ENCODE assay signal across 34 cellular contexts in the genomic region with DNA sequence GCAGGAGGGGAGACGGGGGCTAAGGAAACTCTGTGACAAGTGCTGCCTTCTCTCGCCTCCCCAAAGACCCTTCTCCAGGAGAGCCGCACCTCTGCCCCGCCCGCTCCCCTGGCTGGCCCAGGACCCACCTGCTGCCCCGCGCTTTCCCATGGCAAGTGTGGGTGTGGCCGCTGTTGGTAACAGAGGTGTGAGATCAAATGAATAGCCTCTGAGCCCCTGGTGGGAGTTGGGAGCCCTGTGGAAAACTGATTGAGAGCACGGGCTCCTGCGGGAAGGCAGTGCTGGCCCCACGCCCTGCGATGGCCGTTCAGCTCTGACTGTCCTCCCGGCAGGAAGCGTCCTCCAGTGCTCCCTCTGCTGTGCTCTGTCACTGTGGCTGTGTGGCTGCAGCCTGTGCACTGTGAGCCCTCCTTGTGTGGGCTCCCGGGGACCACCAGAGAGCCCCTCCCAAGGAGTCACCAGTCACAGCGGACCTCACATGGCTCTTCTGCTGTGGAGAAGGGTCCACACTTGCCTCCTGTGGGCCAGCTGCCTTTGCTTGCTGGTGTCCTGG.
"Had no signal": no experiment of that assay in that cellular context is flagged by ENCODE, and none has a peak within 500 bp of the region (broad histone marks: within the 10 kb centered on the region; RNA-seq: fewer than 3 reads in every experiment).

No MANE protein-coding gene starts in this region.

- DNase-seq: activated CD4-positive, alpha-beta memory T cell treated with anti-CD3 and anti-CD28 coated beads for 36 hours; activated CD4-positive, alpha-beta T cell treated with anti-CD3 and anti-CD28 coated beads for 36 hours; activated CD4-positive, alpha-beta T cell treated with anti-CD3 and anti-CD28 coated beads, Interleukin-2, amount 10 ng/mL, durations not matched to agents 24 days and 14 days; activated CD4-positive, CD25-positive, alpha-beta regulatory T cell; activated CD4-positive, CD25-positive, alpha-beta regulatory T cell treated with anti-CD3 and anti-CD28 coated beads, Interleukin-2, amount 50 U/mL, for 72 hours; activated CD8-positive, alpha-beta memory T cell treated with anti-CD3 and anti-CD28 coated beads, Interleukin-2, amount 10 ng/mL, durations not matched to agents 7 days and 5 days; activated CD8-positive, alpha-beta memory T cell treated with anti-CD3 and anti-CD28 coated beads, Interleukin-2, amount 50 U/mL, for 4 hours; activated CD8-positive, alpha-beta T cell treated with anti-CD3 and anti-CD28 coated beads, Interleukin-2, amount 10 ng/mL, durations not matched to agents 7 days and 5 days; activated gamma-delta T cell; activated naive CD4-positive, alpha-beta T cell; activated naive CD4-positive, alpha-beta T cell treated with anti-CD3 and anti-CD28 coated beads, Interleukin-2, amount 10 ng/mL, durations not matched to agents 7 days and 5 days; activated naive CD8-positive, alpha-beta T cell treated with anti-CD3 and anti-CD28 coated beads, Interleukin-2, amount 10 ng/mL, durations not matched to agents 7 days and 5 days; activated T-cell treated with anti-CD3 and anti-CD28 coated beads, Interleukin-2, amount 50 U/mL, for 1 hour; activated T-cell treated with anti-CD3 and anti-CD28 coated beads, Interleukin-2, amount 50 U/mL, for 72 hours; cortex of kidney; dermis blood vessel endothelial cell; effector CD4-positive, alpha-beta T cell; effector memory CD8-positive, alpha-beta T cell; esophagus squamous epithelium; foreskin melanocyte; heart right ventricle; T-helper 1 cell; T-helper 17 cell; T1000; WERI-Rb-1 had no signal

- H3K9me3 Mint-ChIP-seq: activated CD4-positive, alpha-beta memory T cell treated with anti-CD3 and anti-CD28 coated beads for 36 hours; activated CD4-positive, alpha-beta T cell treated with anti-CD3 and anti-CD28 coated beads, Interleukin-2, amount 10 ng/mL, durations not matched to agents 24 days and 14 days; activated naive CD4-positive, alpha-beta T cell treated with anti-CD3 and anti-CD28 coated beads, Interleukin-2, amount 10 ng/mL, durations not matched to agents 7 days and 5 days; activated naive CD4-positive, alpha-beta T cell treated with anti-CD3 and anti-CD28 coated beads, Interleukin-2, amount 50 U/mL, for 72 hours; activated naive CD8-positive, alpha-beta T cell treated with anti-CD3 and anti-CD28 coated beads, Interleukin-2, amount 10 ng/mL, durations not matched to agents 7 days and 5 days; activated T-cell treated with anti-CD3 and anti-CD28 coated beads, Interleukin-2, amount 50 U/mL, for 72 hours; brain; central memory CD8-positive, alpha-beta T cell; effector memory CD8-positive, alpha-beta T cell; T-helper 2 cell treated with Interferon-gamma antibody and Interleukin-4, amounts not matched to agents 5 μg/mL and 100 μg/mL, for 36 hours had no signal

- H3K4me3 ChIP-seq: ascending aorta, breast epithelium, cardiac muscle cell, esophagus squamous epithelium, gastroesophageal sphincter, heart right ventricle had no signal

- H3K9me3 ChIP-seq: ascending aorta, breast epithelium, esophagus squamous epithelium, gastroesophageal sphincter, heart right ventricle had no signal

- H3K4me1 Mint-ChIP-seq: activated CD4-positive, alpha-beta T cell treated with anti-CD3 and anti-CD28 coated beads for 36 hours; activated CD4-positive, alpha-beta T cell treated with anti-CD3 and anti-CD28 coated beads, Interleukin-2, amount 10 ng/mL, durations not matched to agents 24 days and 14 days; activated CD8-positive, alpha-beta memory T cell treated with anti-CD3 and anti-CD28 coated beads, Interleukin-2, amount 10 ng/mL, durations not matched to agents 7 days and 5 days; activated naive CD4-positive, alpha-beta T cell treated with anti-CD3 and anti-CD28 coated beads, Interleukin-2, amount 10 ng/mL, durations not matched to agents 7 days and 5 days; activated naive CD8-positive, alpha-beta T cell treated with anti-CD3 and anti-CD28 coated beads, Interleukin-2, amount 10 ng/mL, durations not matched to agents 7 days and 5 days; central memory CD8-positive, alpha-beta T cell; T-helper 17 cell had no signal

- H3K36me3 ChIP-seq: ascending aorta, breast epithelium, cardiac muscle cell, esophagus squamous epithelium, gastroesophageal sphincter, heart right ventricle, WERI-Rb-1 had no signal

- H3K36me3 Mint-ChIP-seq: activated CD4-positive, alpha-beta memory T cell treated with anti-CD3 and anti-CD28 coated beads for 36 hours; activated CD8-positive, alpha-beta memory T cell treated with anti-CD3 and anti-CD28 coated beads, Interleukin-2, amount 10 ng/mL, durations not matched to agents 7 days and 5 days; activated naive CD4-positive, alpha-beta T cell treated with anti-CD3 and anti-CD28 coated beads, Interleukin-2, amount 10 ng/mL, durations not matched to agents 7 days and 5 days; activated naive CD4-positive, alpha-beta T cell treated with anti-CD3 and anti-CD28 coated beads, Interleukin-2, amount 50 U/mL, for 72 hours; activated naive CD8-positive, alpha-beta T cell treated with anti-CD3 and anti-CD28 coated beads, Interleukin-2, amount 10 ng/mL, durations not matched to agents 7 days and 5 days; brain had no signal

- H3K27me3 Mint-ChIP-seq: activated CD4-positive, alpha-beta memory T cell treated with anti-CD3 and anti-CD28 coated beads for 36 hours; activated CD4-positive, alpha-beta T cell treated with anti-CD3 and anti-CD28 coated beads for 36 hours; activated CD4-positive, alpha-beta T cell treated with anti-CD3 and anti-CD28 coated beads, Interleukin-2, amount 10 ng/mL, durations not matched to agents 24 days and 14 days; activated CD8-positive, alpha-beta memory T cell treated with anti-CD3 and anti-CD28 coated beads, Interleukin-2, amount 10 ng/mL, durations not matched to agents 7 days and 5 days; activated naive CD4-positive, alpha-beta T cell treated with anti-CD3 and anti-CD28 coated beads, Interleukin-2, amount 10 ng/mL, durations not matched to agents 7 days and 5 days; activated naive CD8-positive, alpha-beta T cell treated with anti-CD3 and anti-CD28 coated beads, Interleukin-2, amount 10 ng/mL, durations not matched to agents 7 days and 5 days had no signal

- H3K4me3 Mint-ChIP-seq: activated CD4-positive, alpha-beta memory T cell treated with anti-CD3 and anti-CD28 coated beads for 36 hours; activated CD4-positive, alpha-beta T cell treated with anti-CD3 and anti-CD28 coated beads for 36 hours; activated CD4-positive, alpha-beta T cell treated with anti-CD3 and anti-CD28 coated beads, Interleukin-2, amount 10 ng/mL, durations not matched to agents 24 days and 14 days; activated CD8-positive, alpha-beta memory T cell treated with anti-CD3 and anti-CD28 coated beads, Interleukin-2, amount 10 ng/mL, durations not matched to agents 7 days and 5 days; activated CD8-positive, alpha-beta T cell treated with anti-CD3 and anti-CD28 coated beads, Interleukin-2, amount 10 ng/mL, durations not matched to agents 7 days and 5 days; activated naive CD4-positive, alpha-beta T cell treated with anti-CD3 and anti-CD28 coated beads, Interleukin-2, amount 10 ng/mL, durations not matched to agents 7 days and 5 days; activated naive CD8-positive, alpha-beta T cell treated with anti-CD3 and anti-CD28 coated beads, Interleukin-2, amount 10 ng/mL, durations not matched to agents 7 days and 5 days; activated T-cell treated with anti-CD3 and anti-CD28 coated beads, Interleukin-2, amount 50 U/mL, for 72 hours; brain; central memory CD8-positive, alpha-beta T cell; effector memory CD8-positive, alpha-beta T cell; T-helper 17 cell; T-helper 2 cell treated with Interferon-gamma antibody and Interleukin-4, amounts not matched to agents 5 μg/mL and 100 μg/mL, for 36 hours had no signal

- H3K4me1 ChIP-seq: ascending aorta, breast epithelium, esophagus squamous epithelium, gastroesophageal sphincter, heart right ventricle had no signal

- H3K27ac Mint-ChIP-seq: activated CD4-positive, alpha-beta memory T cell treated with anti-CD3 and anti-CD28 coated beads for 36 hours; activated CD4-positive, alpha-beta T cell treated with anti-CD3 and anti-CD28 coated beads for 36 hours; activated CD4-positive, alpha-beta T cell treated with anti-CD3 and anti-CD28 coated beads, Interleukin-2, amount 10 ng/mL, durations not matched to agents 24 days and 14 days; activated CD8-positive, alpha-beta memory T cell treated with anti-CD3 and anti-CD28 coated beads, Interleukin-2, amount 10 ng/mL, durations not matched to agents 7 days and 5 days; activated CD8-positive, alpha-beta T cell treated with anti-CD3 and anti-CD28 coated beads, Interleukin-2, amount 10 ng/mL, durations not matched to agents 7 days and 5 days; activated naive CD4-positive, alpha-beta T cell treated with anti-CD3 and anti-CD28 coated beads, Interleukin-2, amount 10 ng/mL, durations not matched to agents 7 days and 5 days; activated naive CD4-positive, alpha-beta T cell treated with anti-CD3 and anti-CD28 coated beads, Interleukin-2, amount 50 U/mL, for 72 hours; activated naive CD8-positive, alpha-beta T cell treated with anti-CD3 and anti-CD28 coated beads, Interleukin-2, amount 10 ng/mL, durations not matched to agents 7 days and 5 days; activated T-cell treated with anti-CD3 and anti-CD28 coated beads, Interleukin-2, amount 50 U/mL, for 72 hours; effector memory CD8-positive, alpha-beta T cell; T-helper 17 cell; T-helper 2 cell treated with Interferon-gamma antibody and Interleukin-4, amounts not matched to agents 5 μg/mL and 100 μg/mL, for 36 hours had no signal

- ATAC-seq: activated CD4-positive, alpha-beta T cell treated with anti-CD3 and anti-CD28 coated beads for 36 hours; activated CD8-positive, alpha-beta memory T cell treated with anti-CD3 and anti-CD28 coated beads, Interleukin-2, amount 10 ng/mL, durations not matched to agents 7 days and 5 days; activated CD8-positive, alpha-beta T cell treated with anti-CD3 and anti-CD28 coated beads, Interleukin-2, amount 10 ng/mL, durations not matched to agents 7 days and 5 days; activated naive CD4-positive, alpha-beta T cell treated with anti-CD3 and anti-CD28 coated beads, Interleukin-2, amount 50 U/mL, for 72 hours; activated T-cell treated with anti-CD3 and anti-CD28 coated beads, Interleukin-2, amount 50 U/mL, for 72 hours; effector memory CD8-positive, alpha-beta T cell; gastroesophageal sphincter; heart right ventricle; T-helper 17 cell had no signal

- H3K27me3 ChIP-seq: ascending aorta, cardiac muscle cell had no signal

- H3K27ac ChIP-seq: ascending aorta, breast epithelium, cardiac muscle cell, epithelial cell of prostate, esophagus squamous epithelium, gastroesophageal sphincter, heart right ventricle, WERI-Rb-1 had no signal
